18 cellular contexts compared by ENCODE assay signal in genomic region chr1:170250531-170251276, GRCh38.
DNase-seq lines count a peak whose midpoint lies in the region; ATAC-seq, FAIRE-seq and TF ChIP-seq lines count a peak whose summit lies in the region.
"Had no signal": no experiment of that assay in that cellular context is flagged by ENCODE, and none has a peak within 500 bp of the region (broad histone marks: within the 10 kb centered on the region; RNA-seq: fewer than 3 reads in every experiment).

No MANE protein-coding gene starts in this region.

- no peak overlapping the region for H3K23ac ChIP-seq in H1 (ENCODE audit: insufficient read length)

- H3K4me3 ChIP-seq in left ventricle myocardium inferior (no peak overlapping the region), H1 (ENCODE audit: extremely low read depth in 1 of 4, insufficient read depth in 2 of 4, low read depth in 3 of 4, low read length in 4 of 4) (no peak overlapping the region), psoas muscle (no peak overlapping the region)

- H4K5ac ChIP-seq in H1 (ENCODE audit: insufficient read length, low read depth, low read length): no peak overlapping the region

- no peaks in the 10 kb centered on the region for H4K20me1 ChIP-seq in H1 (replicated peaks in 1 of 2; ENCODE audit: control insufficient read depth in 1 of 2, insufficient read depth in 2 of 2, low read length in 2 of 2)

- no peaks in the 10 kb centered on the region for H3K36me3 ChIP-seq in left ventricle myocardium inferior
- H3K36me3 ChIP-seq in H1 (ENCODE audit: control insufficient read depth in 2 of 4, insufficient read depth in 4 of 4, low read length in 3 of 4): no peaks in the 10 kb centered on the region
- H3K36me3 ChIP-seq in psoas muscle (ENCODE audit: insufficient read depth in 1 of 2, low read depth in 1 of 2): no peaks in the 10 kb centered on the region

- H2BK15ac ChIP-seq in H1 (ENCODE audit: low read length): no peak overlapping the region

- DNase-seq in left ventricle myocardium superior (peak; percentile 23), left ventricle myocardium inferior (no peak), H1 (ENCODE audit: low read depth in 1 of 2, low spot score in 2 of 2) (no peak), psoas muscle (peak; percentile 13 to 44), EL (no peak)
- DNase-seq: 8988T; ACHN; C1 segment of cervical spinal cord; CD4-positive, alpha-beta memory T cell; DMS153; DMS79 treated with DMSO at 0.1 percent for 48 hours; GDM1; H7 had no signal

- no peak; a peak in 1 of 4 replicates for TF ChIP-seq RAD21 in H1 (IDR thresholded peaks at IDR 0.05 in 1 of 2, conservative IDR thresholded peaks at IDR 0.05 in 1 of 2; ENCODE audit: low read depth in 2 of 2, low read length in 2 of 2)

- intact Hi-C loops in left ventricle myocardium superior (cut with micrococcal nuclease): no loop called here
- intact Hi-C loops in left ventricle myocardium inferior (cut with micrococcal nuclease): no loop called here
- intact Hi-C loops in psoas muscle (cut with DNase I): no loop called here

- CTCF ChIA-PET in H1 (lab: Charles Lee; ENCODE audit: partially characterized antibody): interaction anchor here (0.6 to 1.9 kb wide), 7 partner anchors 10 to 217 kb away, joined by 3 to 4 read pairs (median 3); partner anchors contain the start of gene KIFAP3

- no peaks in the 10 kb centered on the region for H3K79me1 ChIP-seq in H1 (ENCODE audit: low read depth, low read length)

- no peak overlapping the region for H4K91ac ChIP-seq in H1 (replicated peaks; ENCODE audit: insufficient read length, low read length)

- TF ChIP-seq EP300 in H1 (IDR thresholded peaks at IDR 0.05; ENCODE audit: borderline replicate concordance in 1 of 2, low read depth in 2 of 2, low read length in 2 of 2): no peak

- no peaks in the 10 kb centered on the region; the same call in 1 of the 2 replicates for H3K23me2 ChIP-seq in H1 (ENCODE audit: low read depth, low read length)

- no peaks in the 10 kb centered on the region for H3K27me3 ChIP-seq in left ventricle myocardium inferior (ENCODE audit: low read depth)
- no peaks in the 10 kb centered on the region for H3K27me3 ChIP-seq in H1 (replicated peaks in 1 of 4; ENCODE audit: control insufficient read depth in 3 of 4, extremely low read depth in 1 of 4, insufficient read depth in 3 of 4, low read length in 3 of 4)
- no peaks in the 10 kb centered on the region for H3K27me3 ChIP-seq in psoas muscle (ENCODE audit: insufficient read depth in 3 of 3, low read length in 2 of 3)

- FAIRE-seq in H1 (lab: Jason Lieb, UNC): no peak
- FAIRE-seq: GM12892, GM19239 had no signal

- H2BK5ac ChIP-seq in H1 (ENCODE audit: low read depth, low read length): no peak overlapping the region

- no peak overlapping the region for H3K4ac ChIP-seq in H1 (replicated peaks; ENCODE audit: insufficient read length, low read depth, low read length)

- no peak overlapping the region for H4K8ac ChIP-seq in H1 (ENCODE audit: extremely low read depth, insufficient read depth, low read length)

- no peak overlapping the region for H3K56ac ChIP-seq in H1 (replicated peaks; ENCODE audit: insufficient read length, low read depth, low read length)

- H2BK120ac ChIP-seq in H1 (replicated peaks; ENCODE audit: low read depth, low read length): no peak overlapping the region

- no peak overlapping the region for H3K9ac ChIP-seq in H1 (replicated peaks in 1 of 4; ENCODE audit: extremely low read depth in 1 of 4, low read depth in 3 of 4, low read length in 3 of 4)
- H3K9ac ChIP-seq: KMS-11 had no signal

- no peak overlapping the region for H3K18ac ChIP-seq in H1 (ENCODE audit: extremely low read depth, low read length)

- H2AFZ ChIP-seq in H1 (ENCODE audit: low read length): no peak overlapping the region

- peaks cover 17% of the 10 kb centered on the region for H3K9me3 ChIP-seq in left ventricle myocardium inferior (replicated peaks)
- peaks cover 13 to 20% of the 10 kb centered on the region in 2 experiments for H3K9me3 ChIP-seq in H1 (ENCODE audit: insufficient read depth in 2 of 2, low read depth in 1 of 2, low read length in 1 of 2)
- H3K9me3 ChIP-seq in psoas muscle: no peaks in the 10 kb centered on the region

- no peak for TF ChIP-seq CTCF in left ventricle myocardium inferior (IDR thresholded peaks at IDR 0.05; ENCODE audit: borderline replicate concordance)
- TF ChIP-seq CTCF in H1 (IDR thresholded peaks at IDR 0.05; ENCODE audit: control extremely low read depth in 1 of 3, insufficient read depth in 1 of 3, low read depth in 1 of 3, low read length in 3 of 3): peak in 2 of 3 experiments; percentile 1 to 3; a peak in 2 of 4 replicates
- no peak for TF ChIP-seq CTCF in psoas muscle (IDR thresholded peaks at IDR 0.05)

- H2BK20ac ChIP-seq in H1 (ENCODE audit: low read length): no peak overlapping the region

- H3K4me1 ChIP-seq in left ventricle myocardium inferior (no peaks in the 10 kb centered on the region), H1 (replicated peaks in 1 of 4; ENCODE audit: control insufficient read depth in 3 of 4, insufficient read depth in 4 of 4, low read length in 3 of 4) (no peaks in the 10 kb centered on the region), psoas muscle (no peaks in the 10 kb centered on the region)

- ATAC-seq in left ventricle myocardium superior: no peak
- no peak for ATAC-seq in psoas muscle
- no peak for ATAC-seq in GM21423 (IDR thresholded peaks at IDR 0.05; ENCODE audit: unreplicated experiment)
- ATAC-seq in HG03280 (IDR thresholded peaks at IDR 0.05; ENCODE audit: unreplicated experiment): no peak

- 97% methylated on average over 20 of the region's 28 CpGs; no CpG with 5 or more reads in 1 of the 2 experiments for WGBS in H1 (ENCODE audit: extremely low coverage in 1 of 2, insufficient coverage in 1 of 2, insufficient read length in 1 of 2, insufficient replicate concordance in 2 of 2, low coverage in 1 of 2, low lambda C conversion rate in 2 of 2, missing lambda C conversion rate in 1 of 2), 2 experiments
- WGBS in psoas muscle, 3 donors: 92 to 95% (median 92%) methylated on average over 26 to 28 of the region's 28 CpGs

- H3K27ac ChIP-seq in left ventricle myocardium inferior (replicated peaks) (no peak overlapping the region), H1 (ENCODE audit: low read depth, low read length) (no peak overlapping the region), psoas muscle (no peak overlapping the region)
- H3K27ac ChIP-seq: KMS-11 had no signal

- no peak for TF ChIP-seq POLR2A in H1 (IDR thresholded peaks at IDR 0.05; ENCODE audit: control extremely low read depth in 1 of 2, low read depth in 2 of 2, low read length in 2 of 2)

- POLR2A ChIA-PET in H1 (lab: Charles Lee; ENCODE audit: partially characterized antibody): no interaction called here

- H2AK5ac ChIP-seq in H1 (ENCODE audit: low read depth, low read length): no peak overlapping the region

- no peak overlapping the region for H2BK12ac ChIP-seq in H1 (ENCODE audit: low read depth, low read length)

- H3K79me2 ChIP-seq in H1 (ENCODE audit: control insufficient read depth in 1 of 2, insufficient read depth in 2 of 2, low read length in 2 of 2): no peaks in the 10 kb centered on the region

- H3K4me2 ChIP-seq in H1 (ENCODE audit: insufficient read depth in 1 of 2, low read depth in 2 of 2, low read length in 2 of 2): no peak overlapping the region
- H3K4me2 ChIP-seq: KMS-11 had no signal

- H3K14ac ChIP-seq in H1 (ENCODE audit: insufficient read length): no peak overlapping the region

TF ChIP-seq in H1, 55 proteins besides CTCF, POLR2A, EP300 and RAD21:
- TF ChIP-seq POLR2AphosphoS5 (IDR thresholded peaks at IDR 0.05; ENCODE audit: low read depth, low read length) (no peak), TAF7 (optimal IDR thresholded peaks at IDR 0.05; ENCODE audit: borderline replicate concordance, low read depth, low read length) (no peak), MAFK (IDR thresholded peaks at IDR 0.05; ENCODE audit: low read depth, low read length) (no peak), BCL11A (IDR thresholded peaks at IDR 0.05; ENCODE audit: low read depth in 2 of 2, low read length in 2 of 2) (no peak), SRF (IDR thresholded peaks at IDR 0.05; ENCODE audit: low read depth, low read length) (no peak)
TF ChIP-seq in H1: peak in this region for 0.

Comparison
In these comparisons a context has a peak if more than half of its experiments do, and no peak if none do; other contexts are left out.
1. DNase-seq: peak in left ventricle myocardium superior (single experiment) and psoas muscle (2 of 2); none in left ventricle myocardium inferior (single experiment), H1 (0 of 2) and EL (single experiment).
2. CTCF ChIP-seq: peak in H1 (2 of 3); none in left ventricle myocardium inferior (single experiment) and psoas muscle (single experiment).